In the genomic region with DNA sequence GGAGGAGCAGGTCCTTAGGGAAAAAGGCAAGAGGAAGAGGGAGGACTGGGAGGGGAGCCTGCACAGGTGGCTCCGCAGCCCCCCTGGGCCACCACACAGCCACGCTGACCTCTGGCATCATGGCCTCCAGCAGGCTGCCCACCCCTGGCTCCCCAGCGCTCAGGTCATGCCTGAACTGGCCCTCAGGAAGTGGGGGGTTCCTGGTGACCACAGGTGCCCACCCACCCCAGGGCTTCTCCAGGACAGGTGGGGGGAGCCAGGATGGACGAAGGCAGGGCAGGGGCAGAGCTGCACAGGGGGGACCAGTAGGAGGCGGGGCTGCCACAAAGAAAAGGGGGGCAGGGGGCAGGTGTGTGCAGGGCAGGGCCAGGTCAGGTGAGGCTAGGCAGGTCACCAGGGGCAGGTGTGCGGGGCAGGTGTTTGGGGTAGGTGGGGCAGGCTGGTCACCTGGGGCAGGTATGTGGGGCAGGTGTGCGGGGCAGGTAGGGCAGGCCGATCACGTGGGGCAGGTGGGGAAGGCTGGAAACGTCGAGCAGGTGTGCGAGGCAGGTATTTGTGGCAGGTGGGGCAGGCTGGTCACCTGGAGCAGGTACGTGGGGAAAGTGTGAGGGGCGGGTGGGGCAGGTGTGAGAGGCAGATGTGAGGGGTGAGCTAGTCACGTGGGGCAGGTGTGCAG, we compare ENCODE assay signal across 8 cellular contexts. TPM values are rescaled to one million over a fixed set of nuclear protein-coding genes. Genes with fewer than 3 reads are reported as not detected.
DNase-seq lines count a peak whose midpoint lies in the region; ATAC-seq and TF ChIP-seq lines count a peak whose summit lies in the region.

No MANE protein-coding gene starts in this region.

- peak overlapping the region; percentile 90 for H3K27ac Mint-ChIP-seq in T-helper 1 cell treated with Interleukin-12 subunit alpha and Interleukin-12 subunit beta and Interleukin-4 antibody, amounts not matched to agents 30 μg/mL and 1 μg/mL, for 36 hours

- DNase-seq in T-helper 1 cell (no peak), SJCRH30 (no peak), fibroblast of villous mesenchyme (ENCODE audit: low read depth) (no peak), stomach (no peak), mesenteric fat pad (ENCODE audit: low spot score) (no peak)

- no peak for TF ChIP-seq EP300 in stomach (IDR thresholded peaks at IDR 0.05)

- no peaks in the 10 kb centered on the region for H3K9me3 Mint-ChIP-seq in T-helper 1 cell treated with Interleukin-12 subunit alpha and Interleukin-12 subunit beta and Interleukin-4 antibody, amounts not matched to agents 30 μg/mL and 1 μg/mL, for 36 hours

- H3K27me3 ChIP-seq in SJCRH30 = no peaks in the 10 kb centered on the region
- H3K27me3 ChIP-seq in stomach = no peaks in the 10 kb centered on the region

- H3K27me3 Mint-ChIP-seq in T-helper 1 cell treated with Interleukin-12 subunit alpha and Interleukin-12 subunit beta and Interleukin-4 antibody, amounts not matched to agents 30 μg/mL and 1 μg/mL, for 36 hours (ENCODE audit: low read depth) = no peaks in the 10 kb centered on the region

- peak overlapping the region; percentile 86 for H3K4me3 Mint-ChIP-seq in T-helper 1 cell treated with Interleukin-12 subunit alpha and Interleukin-12 subunit beta and Interleukin-4 antibody, amounts not matched to agents 30 μg/mL and 1 μg/mL, for 36 hours

- no peak for ATAC-seq in HG03045 (IDR thresholded peaks at IDR 0.05; ENCODE audit: unreplicated experiment)
- ATAC-seq in GM18519 (IDR thresholded peaks at IDR 0.05; ENCODE audit: low FRiP score, unreplicated experiment) = no peak

- H3K4me1 ChIP-seq in SJCRH30 = peaks cover 29% of the 10 kb centered on the region
- H3K4me1 ChIP-seq in stomach = peaks cover 42 to 74% (median 61%) of the 10 kb centered on the region in 4 donors

- H3K4me3 ChIP-seq in SJCRH30 (peak overlapping the region; percentile 76), fibroblast of villous mesenchyme (ENCODE audit: low read depth, low read length) (peak overlapping the region; percentile 71), stomach (peak overlapping the region; percentile 75 to 94 (median 91))

- peaks cover 3% of the 10 kb centered on the region; the same call in 1 of the 2 replicates for H3K36me3 ChIP-seq in SJCRH30
- peaks cover 0 to 24% (median 14%) of the 10 kb centered on the region in 4 donors for H3K36me3 ChIP-seq in stomach

- no peak overlapping the region for H3K27ac ChIP-seq in SJCRH30
- H3K27ac ChIP-seq in stomach = peak overlapping the region; percentile 53 to 100 (median 97)

- TF ChIP-seq POLR2A in stomach (IDR thresholded peaks at IDR 0.05) = no peak

- TF ChIP-seq CTCF in fibroblast of villous mesenchyme (IDR thresholded peaks at IDR 0.05; ENCODE audit: insufficient read depth, low read depth, low read length) (no peak), stomach (IDR thresholded peaks at IDR 0.05) (no peak)

- H3K9me3 ChIP-seq in SJCRH30 (replicated peaks) (no peaks in the 10 kb centered on the region), stomach (no peaks in the 10 kb centered on the region)

- intact Hi-C loops in stomach (cut with DNase I; ENCODE audit: low total_unique reads) = no loop called here

- H3K36me3 Mint-ChIP-seq in T-helper 1 cell treated with Interleukin-12 subunit alpha and Interleukin-12 subunit beta and Interleukin-4 antibody, amounts not matched to agents 30 μg/mL and 1 μg/mL, for 36 hours (ENCODE audit: low read depth) = peaks cover 2% of the 10 kb centered on the region

- 55 to 70% (median 56%) methylated on average over 9 to 15 of the region's 15 CpGs for WGBS in stomach, 5 donors

- peaks cover 42% of the 10 kb centered on the region for H3K4me1 Mint-ChIP-seq in T-helper 1 cell treated with Interleukin-12 subunit alpha and Interleukin-12 subunit beta and Interleukin-4 antibody, amounts not matched to agents 30 μg/mL and 1 μg/mL, for 36 hours (ENCODE audit: low read depth)

RNA-seq across cellular contexts. Expression of gene DEAF1, which starts 1.0 kb away (rescaled TPM):
- 26.6 and 33.6 TPM in 2 replicates for total RNA-seq in SJCRH30 (2014; rRNA removed; shearing (Covaris generic))
- 33.7 and 33.8 TPM in 2 replicates for total RNA-seq in fibroblast of villous mesenchyme
- 100 to 1,000 TPM in 1 of 5 donors, 10 to 100 TPM in 4; 12.3 to 111 (median 29.4) TPM for total RNA-seq in stomach
- polyA plus RNA-seq in stomach = 10 to 100 TPM; 41.4 to 51.8 (median 45.1) TPM
- 25.9 TPM for total RNA-seq in mesenteric fat pad

RNA-seq across cellular contexts. Expression of gene TMEM80, which starts 1.6 kb away (rescaled TPM):
- 10.7 and 17.7 TPM in 2 replicates for total RNA-seq in SJCRH30 (2014; rRNA removed; shearing (Covaris generic))
- total RNA-seq in fibroblast of villous mesenchyme (13.0 and 16.8 TPM in 2 replicates), stomach (10 to 100 TPM in 4 of 5 donors, 1 to 10 TPM in 1; 4.9 to 46.5 (median 21.5) TPM), mesenteric fat pad (14.6 TPM)
- 10 to 100 TPM in 2 of 3 donors, 1 to 10 TPM in 1; 9.0 to 30.8 (median 18.1) TPM for polyA plus RNA-seq in stomach

RNA-seq across cellular contexts. Expression of gene EPS8L2, which starts 12.0 kb away (rescaled TPM):
- 12.7 and 18.5 TPM in 2 replicates for total RNA-seq in SJCRH30 (2014; rRNA removed; shearing (Covaris generic))
- total RNA-seq in fibroblast of villous mesenchyme = 42.5 and 55.3 TPM in 2 replicates
- 100 to 1,000 TPM in 4 of 5 donors, 10 to 100 TPM in 1; 45.0 to 617 (median 306) TPM for total RNA-seq in stomach
- polyA plus RNA-seq in stomach = 100 to 1,000 TPM in 1 of 3 donors, 10 to 100 TPM in 2; 91.5 to 190 (median 96.2) TPM
- 12.1 TPM for total RNA-seq in mesenteric fat pad

RNA-seq across cellular contexts. Expression of gene TALDO1, which starts 53.2 kb away (rescaled TPM):
- total RNA-seq in SJCRH30 (2014; rRNA removed; shearing (Covaris generic)) = 107 and 108 TPM in 2 replicates
- total RNA-seq in fibroblast of villous mesenchyme = 142 and 148 TPM in 2 replicates
- 100 to 1,000 TPM in 4 of 5 donors, 10 to 100 TPM in 1; 85.9 to 258 (median 175) TPM for total RNA-seq in stomach
- polyA plus RNA-seq in stomach = 100 to 1,000 TPM; 139 to 214 (median 208) TPM
- total RNA-seq in mesenteric fat pad = 277 TPM

RNA-seq across cellular contexts. Expression of gene DRD4, which starts 57.0 kb away (rescaled TPM):
- not detected in 2 replicates for total RNA-seq in SJCRH30 (2014; rRNA removed; shearing (Covaris generic))
- total RNA-seq in fibroblast of villous mesenchyme (not detected in 2 replicates), stomach (not detected), mesenteric fat pad (0.71 TPM)
- polyA plus RNA-seq in stomach = 1 to 10 TPM in 1 of 3 donors, under 1 TPM in 2; 0.19 to 1.7 (median 0.50) TPM
